In the genomic region with DNA sequence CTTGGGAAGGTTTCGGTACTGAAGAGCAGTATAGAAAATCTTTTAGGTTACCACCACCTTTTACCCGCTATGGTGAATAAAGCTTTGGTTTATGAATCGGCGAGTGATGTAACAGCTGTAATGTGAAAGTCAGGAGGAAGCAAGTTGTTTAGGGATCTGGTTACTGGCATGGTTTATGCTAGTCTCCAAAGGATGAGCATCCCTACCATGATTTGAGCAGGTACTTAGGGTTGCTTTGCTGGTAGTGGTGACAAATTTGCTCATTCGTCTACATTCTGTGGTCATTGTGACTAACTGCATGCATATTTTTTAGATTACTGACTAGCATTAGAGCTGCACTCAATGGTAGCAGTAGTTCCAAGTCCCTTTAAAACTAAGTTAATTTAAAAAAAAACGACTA, we compare ENCODE assay signal across 22 cellular contexts.
DNase-seq lines count a peak whose midpoint lies in the region; ATAC-seq and TF ChIP-seq lines count a peak whose summit lies in the region.
"Had no signal": no experiment of that assay in that cellular context is flagged by ENCODE, and none has a peak within 500 bp of the region (broad histone marks: within the 10 kb centered on the region; RNA-seq: fewer than 3 reads in every experiment).

No MANE protein-coding gene starts in this region.

- H3K36me3 ChIP-seq in right atrium auricular region (no peaks in the 10 kb centered on the region), adipocyte (ENCODE audit: control insufficient read depth, insufficient read depth, low read length, severe bottlenecking) (no peaks in the 10 kb centered on the region), WERI-Rb-1 (no peaks in the 10 kb centered on the region; the same call in 1 of the 2 replicates)
- H3K36me3 ChIP-seq: gastroesophageal sphincter, SJSA1 had no signal

- POLR2A ChIA-PET in WTC11 (lab: Charles Lee), result interaction anchor here (0.6 kb wide), 1 partner anchor 377 kb away, joined by 3 read pairs; no protein-coding TSS in a partner anchor

- TF ChIP-seq CTCF in right atrium auricular region (IDR thresholded peaks at IDR 0.05) (no peak), WTC11 (IDR thresholded peaks at IDR 0.05) (no peak), WERI-Rb-1 (IDR thresholded peaks at IDR 0.05; ENCODE audit: low read depth, low read length) (no peak)

- H3K27ac ChIP-seq in right atrium auricular region, result peak overlapping the region; percentile 27 to 33
- no peak overlapping the region for H3K27ac ChIP-seq in WERI-Rb-1
- H3K27ac ChIP-seq: body of pancreas, KMS-11, SJSA1 had no signal

- no peaks in the 10 kb centered on the region for H3K27me3 Mint-ChIP-seq in WTC11 (ENCODE audit: low read depth)

- DNase-seq in right atrium auricular region (ENCODE audit: low spot score), result no peak
- no peak for DNase-seq in Right ventricle myocardium inferior (ENCODE audit: missing footprints)
- peak; percentile 4 for DNase-seq in adipocyte (ENCODE audit: low read depth)
- DNase-seq in glomerular visceral epithelial cell (ENCODE audit: extremely low spot score), result peak; percentile 11
- DNase-seq in cerebellar nuclear complex (lab: John Stamatoyannopoulos, UW), result no peak
- no peak for DNase-seq in WTC11 (ENCODE audit: low spot score)
- no peak for DNase-seq in WERI-Rb-1
- no peak for DNase-seq in stimulated activated CD4-positive, alpha-beta T cell treated with anti-CD3 and anti-CD28 coated beads, Interleukin-4, amount 100 ng/mL, for 4 hours
- DNase-seq: activated CD8-positive, alpha-beta memory T cell treated with anti-CD3 and anti-CD28 coated beads for 24 hours; activated effector memory CD4-positive, alpha-beta T cell treated with anti-CD3 and anti-CD28 coated beads, Interleukin-2, amount 50 U/mL, for 16 hours; body of pancreas; COR-L47; effector memory CD4-positive, alpha-beta T cell; GDM1; immature natural killer cell; midbrain; NCI-H446; nucleus accumbens; substantia nigra had no signal

- H3K4me1 ChIP-seq in right atrium auricular region, result peaks cover 0 to 13% of the 10 kb centered on the region in 2 donors
- peaks cover 35% of the 10 kb centered on the region for H3K4me1 ChIP-seq in adipocyte (ENCODE audit: control insufficient read depth, insufficient read depth, low read length)
- H3K4me1 ChIP-seq: body of pancreas had no signal

- H3K27ac Mint-ChIP-seq in WTC11, result no peak overlapping the region
- H3K27ac Mint-ChIP-seq: immature natural killer cell had no signal

- intact Hi-C loops in Right ventricle myocardium inferior (cut with DNase I), result no loop called here

- H3K9ac ChIP-seq in adipocyte (ENCODE audit: low read length), result no peak overlapping the region
- H3K9ac ChIP-seq: KMS-11 had no signal

- ATAC-seq in Right ventricle myocardium inferior, result no peak
- ATAC-seq in WTC11, result no peak
- ATAC-seq: body of pancreas, gastroesophageal sphincter had no signal

- H3K27me3 ChIP-seq in right atrium auricular region (no peaks in the 10 kb centered on the region), adipocyte (replicated peaks; ENCODE audit: control insufficient read depth, insufficient read depth, low read length) (no peaks in the 10 kb centered on the region), WERI-Rb-1 (ENCODE audit: insufficient read depth, low read depth, severe bottlenecking) (no peaks in the 10 kb centered on the region)
- H3K27me3 ChIP-seq: body of pancreas, gastroesophageal sphincter, SJSA1 had no signal

- H3K4me3 ChIP-seq in right atrium auricular region (no peak overlapping the region), adipocyte (ENCODE audit: low read length) (no peak overlapping the region), WERI-Rb-1 (ENCODE audit: low read depth, low read length) (no peak overlapping the region)
- H3K4me3 ChIP-seq: body of pancreas, gastroesophageal sphincter, SJSA1 had no signal

- no peaks in the 10 kb centered on the region for H3K36me3 Mint-ChIP-seq in WTC11

- no peaks in the 10 kb centered on the region for H3K4me1 Mint-ChIP-seq in WTC11

- H3K9me3 Mint-ChIP-seq in WTC11, result no peaks in the 10 kb centered on the region
- H3K9me3 Mint-ChIP-seq: immature natural killer cell had no signal

- CTCF ChIA-PET in WTC11 (lab: Charles Lee), result no interaction called here

- no peaks in the 10 kb centered on the region for H3K9me3 ChIP-seq in right atrium auricular region
- H3K9me3 ChIP-seq in adipocyte (ENCODE audit: control insufficient read depth, low read length), result no peaks in the 10 kb centered on the region
- H3K9me3 ChIP-seq in WERI-Rb-1 (ENCODE audit: severe bottlenecking), result no peaks in the 10 kb centered on the region
- H3K9me3 ChIP-seq: body of pancreas, gastroesophageal sphincter, SJSA1 had no signal

- H3K4me3 Mint-ChIP-seq in WTC11, result no peak overlapping the region
- H3K4me3 Mint-ChIP-seq: immature natural killer cell had no signal

TF ChIP-seq in WTC11, 78 proteins besides CTCF, POLR2A, EP300 and RAD21:
- TF ChIP-seq, protein P1, sequence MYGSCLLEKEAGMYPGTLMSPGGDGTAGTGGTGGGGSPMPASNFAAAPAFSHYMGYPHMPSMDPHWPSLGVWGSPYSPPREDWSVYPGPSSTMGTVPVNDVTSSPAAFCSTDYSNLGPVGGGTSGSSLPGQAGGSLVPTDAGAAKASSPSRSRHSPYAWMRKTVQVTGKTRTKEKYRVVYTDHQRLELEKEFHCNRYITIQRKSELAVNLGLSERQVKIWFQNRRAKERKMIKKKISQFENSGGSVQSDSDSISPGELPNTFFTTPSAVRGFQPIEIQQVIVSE (CRISPR knock-in tag; IDR thresholded peaks at IDR 0.05; ENCODE audit: borderline replicate concordance), result no peak
- TF ChIP-seq, protein P2, sequence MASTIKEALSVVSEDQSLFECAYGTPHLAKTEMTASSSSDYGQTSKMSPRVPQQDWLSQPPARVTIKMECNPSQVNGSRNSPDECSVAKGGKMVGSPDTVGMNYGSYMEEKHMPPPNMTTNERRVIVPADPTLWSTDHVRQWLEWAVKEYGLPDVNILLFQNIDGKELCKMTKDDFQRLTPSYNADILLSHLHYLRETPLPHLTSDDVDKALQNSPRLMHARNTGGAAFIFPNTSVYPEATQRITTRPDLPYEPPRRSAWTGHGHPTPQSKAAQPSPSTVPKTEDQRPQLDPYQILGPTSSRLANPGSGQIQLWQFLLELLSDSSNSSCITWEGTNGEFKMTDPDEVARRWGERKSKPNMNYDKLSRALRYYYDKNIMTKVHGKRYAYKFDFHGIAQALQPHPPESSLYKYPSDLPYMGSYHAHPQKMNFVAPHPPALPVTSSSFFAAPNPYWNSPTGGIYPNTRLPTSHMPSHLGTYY (CRISPR knock-in tag; IDR thresholded peaks at IDR 0.05), result no peak
TF ChIP-seq in WTC11: peak in this region for 0.

Comparison
In these comparisons a context has a peak if more than half of its experiments do, and no peak if none do; other contexts are left out.
1. DNase-seq: peak in adipocyte (single experiment) and glomerular visceral epithelial cell (single experiment); none in right atrium auricular region (single experiment), Right ventricle myocardium inferior (single experiment), cerebellar nuclear complex (0 of 2), WTC11 (single experiment), WERI-Rb-1 (single experiment) and stimulated activated CD4-positive, alpha-beta T cell treated with anti-CD3 and anti-CD28 coated beads, Interleukin-4, amount 100 ng/mL, for 4 hours (0 of 2).